In genomic region chr5:69907941-69908340, GRCh38 we compare ENCODE assay signal across 7 cellular contexts.
DNase-seq lines count a peak whose midpoint lies in the region; ATAC-seq, FAIRE-seq and TF ChIP-seq lines count a peak whose summit lies in the region.
"Not testable (repeated sequence)": the region's sequence is repeated elsewhere in the genome, so short reads cannot be mapped to it uniquely, and the experiment has no call there.

No MANE protein-coding gene starts in this region.

- intact Hi-C loops in Right ventricle myocardium inferior (cut with DNase I); kidney (cut with DNase I): not testable (repeated sequence)

- not testable (repeated sequence) for H3K4me1 Mint-ChIP-seq in T-helper 2 cell treated with Interferon-gamma antibody and Interleukin-4, amounts not matched to agents 5 μg/mL and 100 μg/mL, for 36 hours (ENCODE audit: low read depth)

- H3K9ac ChIP-seq in kidney (ENCODE audit: low read length in 2 of 2), result not testable (repeated sequence)

- H3K4me3 Mint-ChIP-seq in T-helper 2 cell treated with Interferon-gamma antibody and Interleukin-4, amounts not matched to agents 5 μg/mL and 100 μg/mL, for 36 hours, result not testable (repeated sequence)

- H3K27ac ChIP-seq in kidney (ENCODE audit: low read depth in 2 of 2, low read length in 2 of 2), result not testable (repeated sequence)

- not testable (repeated sequence) for H3K27me3 Mint-ChIP-seq in T-helper 2 cell treated with Interferon-gamma antibody and Interleukin-4, amounts not matched to agents 5 μg/mL and 100 μg/mL, for 36 hours (ENCODE audit: low read depth)

- not testable (repeated sequence) for TF ChIP-seq CTCF in kidney (IDR thresholded peaks at IDR 0.05; ENCODE audit: borderline replicate concordance, extremely low read depth, insufficient read depth); omental fat pad (IDR thresholded peaks at IDR 0.05)

- H3K36me3 ChIP-seq in kidney (ENCODE audit: control insufficient read depth in 1 of 2, insufficient read depth in 2 of 2, low read length in 2 of 2), result not testable (repeated sequence)

- FAIRE-seq in kidney (lab: Jason Lieb, UNC), result not testable (repeated sequence)

- H3K4me3 ChIP-seq in kidney (ENCODE audit: low read length in 2 of 2), result not testable (repeated sequence)

- not testable (repeated sequence) for H3K36me3 Mint-ChIP-seq in T-helper 2 cell treated with Interferon-gamma antibody and Interleukin-4, amounts not matched to agents 5 μg/mL and 100 μg/mL, for 36 hours (ENCODE audit: low read depth)

- not testable (repeated sequence) for H3K4me1 ChIP-seq in kidney (ENCODE audit: control insufficient read depth in 1 of 2, insufficient read depth in 1 of 2, low read depth in 1 of 2, low read length in 2 of 2)

- not testable (repeated sequence) for ATAC-seq in Right ventricle myocardium inferior; omental fat pad (ENCODE audit: low FRiP score)

- H3K27ac Mint-ChIP-seq in T-helper 2 cell treated with Interferon-gamma antibody and Interleukin-4, amounts not matched to agents 5 μg/mL and 100 μg/mL, for 36 hours, result not testable (repeated sequence)

- H3K9me3 ChIP-seq in kidney (ENCODE audit: control insufficient read depth in 1 of 2, low read length in 2 of 2), result not testable (repeated sequence)

- peak; percentile 3 for DNase-seq in T-helper 2 cell treated with Interferon-gamma antibody and Interleukin-4, amounts not matched to agents 5 μg/mL and 100 μg/mL, for 36 hours (ENCODE audit: low spot score)
- DNase-seq in activated CD8-positive, alpha-beta memory T cell treated with anti-CD3 and anti-CD28 coated beads for 24 hours, result peak; percentile 55
- DNase-seq in activated gamma-delta T cell treated with Interleukin-2 at 50 U/mL for 16 hours, result peak; percentile 3
- DNase-seq in Right ventricle myocardium inferior (ENCODE audit: missing footprints), result peak; percentile 22
- DNase-seq in kidney, result peak; percentile 6
- DNase-seq in omental fat pad (ENCODE audit: low spot score), result peak; percentile 11
- peak; percentile 20 for DNase-seq in stimulated activated CD8-positive, alpha-beta memory T cell treated with anti-CD3 and anti-CD28 coated beads, Interleukin-4, amount 100 ng/mL, for 48 hours

- not testable (repeated sequence) for H3K9me3 Mint-ChIP-seq in T-helper 2 cell treated with Interferon-gamma antibody and Interleukin-4, amounts not matched to agents 5 μg/mL and 100 μg/mL, for 36 hours

Comparison
In these comparisons a context has a peak if more than half of its experiments do, and no peak if none do; other contexts are left out.
1. DNase-seq: peak in every context shown above with its lines; median percentile 55 in activated CD8-positive, alpha-beta memory T cell treated with anti-CD3 and anti-CD28 coated beads for 24 hours; 22 in Right ventricle myocardium inferior; 20 in stimulated activated CD8-positive, alpha-beta memory T cell treated with anti-CD3 and anti-CD28 coated beads, Interleukin-4, amount 100 ng/mL, for 48 hours; 11 in omental fat pad; 6 in kidney; 3 in T-helper 2 cell treated with Interferon-gamma antibody and Interleukin-4, amounts not matched to agents 5 μg/mL and 100 μg/mL, for 36 hours; 3 in activated gamma-delta T cell treated with Interleukin-2 at 50 U/mL for 16 hours.